In genomic region chr20:53688085-53688484, GRCh38 we compare ENCODE assay signal across 29 cellular contexts.
DNase-seq lines count a peak whose midpoint lies in the region; ATAC-seq lines count a peak whose summit lies in the region.
"Had no signal": no experiment of that assay in that cellular context is flagged by ENCODE, and none has a peak within 500 bp of the region (broad histone marks: within the 10 kb centered on the region; RNA-seq: fewer than 3 reads in every experiment).

No MANE protein-coding gene starts in this region.

- WGBS in neuronal stem cell (ENCODE audit: extremely low coverage in 2 of 2, insufficient read length in 2 of 2, insufficient replicate concordance in 1 of 2), 2 donors: no CpG with 5 or more reads among the region's 1 CpG

- H2BK120ac ChIP-seq in neuronal stem cell (ENCODE audit: low read depth, low read length): no peak overlapping the region

- no peak overlapping the region for H2BK12ac ChIP-seq in neuronal stem cell (ENCODE audit: low read length)

- H3K4me1 Mint-ChIP-seq in T-helper 2 cell treated with Interferon-gamma antibody and Interleukin-4, amounts not matched to agents 5 μg/mL and 100 μg/mL, for 36 hours (ENCODE audit: low read depth): peaks cover 47% of the 10 kb centered on the region
- peaks cover 38% of the 10 kb centered on the region for H3K4me1 Mint-ChIP-seq in activated naive CD8-positive, alpha-beta T cell (ENCODE audit: low read depth)
- H3K4me1 Mint-ChIP-seq in activated naive CD8-positive, alpha-beta T cell treated with anti-CD3 and anti-CD28 coated beads, Interleukin-2, amount 50 U/mL, for 24 hours: peaks cover 48% of the 10 kb centered on the region
- H3K4me1 Mint-ChIP-seq in activated naive CD8-positive, alpha-beta T cell treated with anti-CD3 and anti-CD28 coated beads for 36 hours: peaks cover 44% of the 10 kb centered on the region
- peaks cover 14 to 46% (median 31%) of the 10 kb centered on the region in 4 donors for H3K4me1 Mint-ChIP-seq in naive thymus-derived CD8-positive, alpha-beta T cell

- H3K27me3 Mint-ChIP-seq in T-helper 2 cell treated with Interferon-gamma antibody and Interleukin-4, amounts not matched to agents 5 μg/mL and 100 μg/mL, for 36 hours (ENCODE audit: low read depth): no peaks in the 10 kb centered on the region
- no peaks in the 10 kb centered on the region for H3K27me3 Mint-ChIP-seq in activated naive CD8-positive, alpha-beta T cell
- H3K27me3 Mint-ChIP-seq in activated naive CD8-positive, alpha-beta T cell treated with anti-CD3 and anti-CD28 coated beads, Interleukin-2, amount 50 U/mL, for 24 hours: no peaks in the 10 kb centered on the region
- H3K27me3 Mint-ChIP-seq in activated naive CD8-positive, alpha-beta T cell treated with anti-CD3 and anti-CD28 coated beads for 36 hours: no peaks in the 10 kb centered on the region
- H3K27me3 Mint-ChIP-seq in naive thymus-derived CD8-positive, alpha-beta T cell: no peaks in the 10 kb centered on the region
- H3K27me3 Mint-ChIP-seq: CD8-positive, alpha-beta memory T cell had no signal

- no peaks in the 10 kb centered on the region for H3K36me3 ChIP-seq in neuronal stem cell (replicated peaks in 1 of 2; ENCODE audit: control insufficient read depth in 2 of 2, insufficient read depth in 2 of 2, low read length in 2 of 2)
- H3K36me3 ChIP-seq: BE2C, Peyer's patch had no signal

- H3K18ac ChIP-seq in neuronal stem cell (ENCODE audit: low read length): no peak overlapping the region

- no peak for DNase-seq in T-helper 2 cell treated with Interferon-gamma antibody and Interleukin-4, amounts not matched to agents 5 μg/mL and 100 μg/mL, for 36 hours (ENCODE audit: low spot score)
- no peak for DNase-seq in T-helper 2 cell
- no peak for DNase-seq in activated naive CD8-positive, alpha-beta T cell treated with anti-CD3 and anti-CD28 coated beads, Interleukin-2, amount 50 U/mL, for 24 hours
- DNase-seq in activated naive CD8-positive, alpha-beta T cell treated with anti-CD3 and anti-CD28 coated beads for 36 hours: no peak
- no peak for DNase-seq in naive thymus-derived CD8-positive, alpha-beta T cell
- no peak for DNase-seq in neuronal stem cell (ENCODE audit: low spot score)
- no peak for DNase-seq in HPDE6-E6E7 (ENCODE audit: extremely low spot score)
- DNase-seq: 8988T; ACHN; BE2C; CD8-positive, alpha-beta memory T cell; DMS 273 treated with DMSO at 0.1 percent for 48 hours; DMS79; GF-D8; GOT3; KBM-7; MV-4-11; NCI-H1105; NCI-H1436 treated with DMSO at 0.1 percent for 48 hours; NCI-H187 treated with DMSO at 0.1 percent for 48 hours; NCI-H2171 treated with DMSO at 0.1 percent for 48 hours; NCI-H524; NCI-H748 treated with DMSO at 0.1 percent for 48 hours; NK-92 treated with Interleukin-12 subunit alpha and Interleukin-12 subunit beta, amount 100 ng/mL, for 24 hours; Peyer's patch; SHP77 treated with DMSO at 0.1 percent for 48 hours had no signal

- H3K4me3 ChIP-seq in neuronal stem cell (ENCODE audit: low read length in 2 of 2): no peak overlapping the region
- H3K4me3 ChIP-seq: Peyer's patch had no signal

- peaks cover 3% of the 10 kb centered on the region in 2 donors for H3K4me1 ChIP-seq in neuronal stem cell (ENCODE audit: control insufficient read depth in 2 of 2, insufficient read depth in 1 of 2, low read depth in 1 of 2, low read length in 2 of 2)
- H3K4me1 ChIP-seq: BE2C had no signal

- H2BK5ac ChIP-seq in neuronal stem cell (ENCODE audit: low read length): no peak overlapping the region

- no peaks in the 10 kb centered on the region for H3K79me1 ChIP-seq in neuronal stem cell (ENCODE audit: low read depth, low read length)

- no peak overlapping the region for H3K4me3 Mint-ChIP-seq in T-helper 2 cell treated with Interferon-gamma antibody and Interleukin-4, amounts not matched to agents 5 μg/mL and 100 μg/mL, for 36 hours
- H3K4me3 Mint-ChIP-seq in activated naive CD8-positive, alpha-beta T cell: no peak overlapping the region
- H3K4me3 Mint-ChIP-seq in activated naive CD8-positive, alpha-beta T cell treated with anti-CD3 and anti-CD28 coated beads, Interleukin-2, amount 50 U/mL, for 24 hours: no peak overlapping the region
- no peak overlapping the region for H3K4me3 Mint-ChIP-seq in activated naive CD8-positive, alpha-beta T cell treated with anti-CD3 and anti-CD28 coated beads for 36 hours
- H3K4me3 Mint-ChIP-seq in naive thymus-derived CD8-positive, alpha-beta T cell: no peak overlapping the region
- H3K4me3 Mint-ChIP-seq: CD14-positive monocyte; CD8-positive, alpha-beta memory T cell had no signal

- POLR2A ChIA-PET in naive thymus-derived CD8-positive, alpha-beta T cell (lab: Charles Lee): interaction anchor here (0.6 to 1.7 kb wide), 6 partner anchors 9 to 250 kb away, joined by 3 to 5 read pairs (median 3); no protein-coding TSS in a partner anchor

- no peaks in the 10 kb centered on the region for H3K9me3 ChIP-seq in neuronal stem cell (replicated peaks in 1 of 2; ENCODE audit: control insufficient read depth in 2 of 2, insufficient read depth in 1 of 2, low read depth in 1 of 2, low read length in 2 of 2)
- H3K9me3 ChIP-seq: BE2C, Peyer's patch had no signal

- H2AK5ac ChIP-seq in neuronal stem cell (ENCODE audit: low read depth, low read length): no peak overlapping the region

- no peak overlapping the region for H3K4me2 ChIP-seq in neuronal stem cell (ENCODE audit: insufficient read depth, low read length, poor library complexity, severe bottlenecking)

- H3K4ac ChIP-seq in neuronal stem cell (ENCODE audit: low read length): no peak overlapping the region

- no peak overlapping the region for H4K91ac ChIP-seq in neuronal stem cell (ENCODE audit: low read depth, low read length, poor library complexity)

- no peak overlapping the region for H4K8ac ChIP-seq in neuronal stem cell (ENCODE audit: low read depth, low read length)

- H3K27ac Mint-ChIP-seq in T-helper 2 cell treated with Interferon-gamma antibody and Interleukin-4, amounts not matched to agents 5 μg/mL and 100 μg/mL, for 36 hours: peak overlapping the region; percentile 36
- H3K27ac Mint-ChIP-seq in activated naive CD8-positive, alpha-beta T cell: peak overlapping the region; percentile 41
- no peak overlapping the region for H3K27ac Mint-ChIP-seq in activated naive CD8-positive, alpha-beta T cell treated with anti-CD3 and anti-CD28 coated beads, Interleukin-2, amount 50 U/mL, for 24 hours
- peak overlapping the region; percentile 29 for H3K27ac Mint-ChIP-seq in activated naive CD8-positive, alpha-beta T cell treated with anti-CD3 and anti-CD28 coated beads for 36 hours
- peak overlapping the region in 6 of 10 donors; percentile 17 to 72 (median 38) for H3K27ac Mint-ChIP-seq in naive thymus-derived CD8-positive, alpha-beta T cell
- H3K27ac Mint-ChIP-seq: CD14-positive monocyte had no signal

- H3K9ac ChIP-seq in neuronal stem cell (ENCODE audit: low read depth, low read length, poor library complexity): no peak overlapping the region

- no peak overlapping the region for H3K23ac ChIP-seq in neuronal stem cell (ENCODE audit: low read depth, low read length, poor library complexity)

- H2BK15ac ChIP-seq in neuronal stem cell (ENCODE audit: low read length): no peak overlapping the region

- H3K27me3 ChIP-seq in neuronal stem cell (ENCODE audit: control insufficient read depth in 3 of 3, insufficient read depth in 3 of 3, low read depth in 1 of 3, low read length in 3 of 3): no peaks in the 10 kb centered on the region
- H3K27me3 ChIP-seq: BE2C, Peyer's patch had no signal

- ATAC-seq in activated naive CD8-positive, alpha-beta T cell treated with anti-CD3 and anti-CD28 coated beads, Interleukin-2, amount 50 U/mL, for 24 hours: no peak
- ATAC-seq in naive thymus-derived CD8-positive, alpha-beta T cell: no peak
- ATAC-seq: HCT116 had no signal

- H3K27ac ChIP-seq in neuronal stem cell (replicated peaks; ENCODE audit: low read length): no peak overlapping the region
- H3K27ac ChIP-seq: Peyer's patch had no signal

- H3K9me3 Mint-ChIP-seq in T-helper 2 cell treated with Interferon-gamma antibody and Interleukin-4, amounts not matched to agents 5 μg/mL and 100 μg/mL, for 36 hours: no peaks in the 10 kb centered on the region
- H3K9me3 Mint-ChIP-seq in activated naive CD8-positive, alpha-beta T cell (ENCODE audit: low read depth): no peaks in the 10 kb centered on the region
- H3K9me3 Mint-ChIP-seq in activated naive CD8-positive, alpha-beta T cell treated with anti-CD3 and anti-CD28 coated beads, Interleukin-2, amount 50 U/mL, for 24 hours: no peaks in the 10 kb centered on the region
- no peaks in the 10 kb centered on the region for H3K9me3 Mint-ChIP-seq in activated naive CD8-positive, alpha-beta T cell treated with anti-CD3 and anti-CD28 coated beads for 36 hours
- H3K9me3 Mint-ChIP-seq in naive thymus-derived CD8-positive, alpha-beta T cell: no peaks in the 10 kb centered on the region
- H3K9me3 Mint-ChIP-seq: CD14-positive monocyte; CD8-positive, alpha-beta memory T cell had no signal

- H2AFZ ChIP-seq in neuronal stem cell (ENCODE audit: low read length): no peak overlapping the region

- no peaks in the 10 kb centered on the region for H3K36me3 Mint-ChIP-seq in T-helper 2 cell treated with Interferon-gamma antibody and Interleukin-4, amounts not matched to agents 5 μg/mL and 100 μg/mL, for 36 hours (ENCODE audit: low read depth)
- H3K36me3 Mint-ChIP-seq in activated naive CD8-positive, alpha-beta T cell: no peaks in the 10 kb centered on the region
- H3K36me3 Mint-ChIP-seq in activated naive CD8-positive, alpha-beta T cell treated with anti-CD3 and anti-CD28 coated beads, Interleukin-2, amount 50 U/mL, for 24 hours (ENCODE audit: low read depth): no peaks in the 10 kb centered on the region
- H3K36me3 Mint-ChIP-seq in activated naive CD8-positive, alpha-beta T cell treated with anti-CD3 and anti-CD28 coated beads for 36 hours: no peaks in the 10 kb centered on the region
- no peaks in the 10 kb centered on the region for H3K36me3 Mint-ChIP-seq in naive thymus-derived CD8-positive, alpha-beta T cell
- H3K36me3 Mint-ChIP-seq: CD14-positive monocyte; CD8-positive, alpha-beta memory T cell had no signal

- no peak overlapping the region for H3K14ac ChIP-seq in neuronal stem cell (ENCODE audit: low read length)
